In the genomic region with DNA sequence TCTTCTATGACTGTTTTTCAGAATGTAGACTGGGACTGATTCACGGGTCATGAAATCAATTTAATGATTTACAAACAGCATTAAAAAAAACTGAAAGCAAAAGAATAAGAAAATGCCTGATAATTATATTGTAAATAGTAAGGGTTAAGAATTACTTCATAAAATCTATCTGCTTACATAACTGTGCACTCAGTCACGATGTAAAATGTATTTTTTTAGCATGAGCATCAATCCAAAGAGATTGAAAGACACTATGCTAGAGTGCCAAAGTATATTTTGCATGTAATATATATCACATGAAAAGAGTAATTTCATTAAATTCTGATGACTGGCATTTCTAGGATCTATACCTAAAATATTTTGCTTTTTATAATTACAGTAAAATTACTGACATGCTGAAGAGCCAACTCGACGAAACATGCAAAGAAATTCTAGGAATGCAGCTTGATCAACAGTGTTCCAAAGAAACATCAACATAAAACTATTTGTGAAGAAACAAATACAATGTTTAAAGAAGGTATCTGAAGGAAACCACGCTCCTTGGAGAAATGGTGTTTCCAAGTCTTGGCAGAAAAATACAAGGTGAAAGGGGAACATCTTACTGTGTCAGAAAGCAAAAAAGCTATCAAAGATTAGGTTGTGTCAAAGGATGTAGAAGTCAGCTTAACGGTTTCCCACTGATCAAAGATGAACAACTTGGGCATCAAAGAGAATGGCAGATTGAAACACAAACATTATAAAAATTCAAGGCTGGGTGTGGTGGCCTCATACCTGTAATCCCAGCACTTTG, we compare ENCODE assay signal across 12 cellular contexts. TPM values are rescaled to one million over a fixed set of nuclear protein-coding genes. Genes with fewer than 3 reads are reported as not detected.
DNase-seq lines count a peak whose midpoint lies in the region; ATAC-seq and TF ChIP-seq lines count a peak whose summit lies in the region.
"Had no signal": no experiment of that assay in that cellular context is flagged by ENCODE, and none has a peak within 500 bp of the region (broad histone marks: within the 10 kb centered on the region; RNA-seq: fewer than 3 reads in every experiment).

No MANE protein-coding gene starts in this region.

- no peaks in the 10 kb centered on the region for H3K27me3 Mint-ChIP-seq in activated T-cell treated with anti-CD3 and anti-CD28 coated beads, Interleukin-2, amount 50 U/mL, for 24 hours
- no peaks in the 10 kb centered on the region for H3K27me3 Mint-ChIP-seq in effector memory CD8-positive, alpha-beta T cell

- peaks cover 33% of the 10 kb centered on the region for H3K4me1 ChIP-seq in Panc1 (ENCODE audit: control insufficient read depth, insufficient read depth, low read length)

- intact Hi-C loops in Panc1 (cut with micrococcal nuclease; ENCODE audit: unreplicated experiment), result no loop called here

- H3K9me3 Mint-ChIP-seq in activated T-cell treated with anti-CD3 and anti-CD28 coated beads, Interleukin-2, amount 50 U/mL, for 24 hours, result no peaks in the 10 kb centered on the region
- no peaks in the 10 kb centered on the region for H3K9me3 Mint-ChIP-seq in effector memory CD8-positive, alpha-beta T cell

- BruUV-seq in Panc1 (replicated peaks; lab: Mats Ljungman, UMichigan), result no TSS peak

- no peaks in the 10 kb centered on the region for H3K27me3 ChIP-seq in Panc1 (ENCODE audit: control insufficient read depth, insufficient read depth, low read length)

- CTCF ChIA-PET in Panc1 (lab: Charles Lee), result no interaction called here

- peak overlapping the region; percentile 67 for H3K27ac Mint-ChIP-seq in activated T-cell treated with anti-CD3 and anti-CD28 coated beads, Interleukin-2, amount 50 U/mL, for 24 hours
- peak overlapping the region in 1 of 2 donors; percentile 65 for H3K27ac Mint-ChIP-seq in effector memory CD8-positive, alpha-beta T cell

- peak overlapping the region; percentile 41 for H3K4me3 Mint-ChIP-seq in activated T-cell treated with anti-CD3 and anti-CD28 coated beads, Interleukin-2, amount 50 U/mL, for 24 hours
- peak overlapping the region; percentile 56 to 72 for H3K4me3 Mint-ChIP-seq in effector memory CD8-positive, alpha-beta T cell

- H3K9me3 ChIP-seq in Panc1 (ENCODE audit: control insufficient read depth, insufficient read depth, low read depth, low read length), result no peaks in the 10 kb centered on the region

- H3K27ac ChIP-seq in Panc1 (ENCODE audit: low read length), result peak overlapping the region; percentile 74

- TF ChIP-seq CTCF in Panc1 (IDR thresholded peaks at IDR 0.05), result no peak

- peaks cover 2% of the 10 kb centered on the region for H3K36me3 Mint-ChIP-seq in activated T-cell treated with anti-CD3 and anti-CD28 coated beads, Interleukin-2, amount 50 U/mL, for 24 hours (ENCODE audit: low read depth)
- H3K36me3 Mint-ChIP-seq in effector memory CD8-positive, alpha-beta T cell (ENCODE audit: insufficient read depth), result peaks cover 3% of the 10 kb centered on the region

- peaks cover 6% of the 10 kb centered on the region; the same call in 1 of the 2 replicates for H3K36me3 ChIP-seq in Panc1 (ENCODE audit: control insufficient read depth, insufficient read depth, low read length)

- in situ Hi-C loops in Panc1 (cut with HindIII; ENCODE audit: low pct_unique_long_range_greater_than_20kb, low sequenced_read_pairs), result no loop called here

- H3K4me3 ChIP-seq in Panc1 (ENCODE audit: low read depth in 2 of 2, low read length in 2 of 2), result no peak overlapping the region

- POLR2A ChIA-PET in Panc1 (lab: Charles Lee), result no interaction called here

- no peak for DNase-seq in activated T-cell treated with anti-CD3 and anti-CD28 coated beads, Interleukin-2, amount 50 U/mL, for 24 hours
- no peak for DNase-seq in activated T-cell treated with anti-CD3 and anti-CD28 coated beads, Interleukin-2, amount 50 U/mL, for 48 hours
- DNase-seq in Panc1 (ENCODE audit: low read depth, low spot score) (no peak), renal cortical epithelial cell (ENCODE audit: low read depth) (peak; percentile 59), DMS153 (lab: John Stamatoyannopoulos, UW) (no peak), UCSD-AML1 (lab: John Stamatoyannopoulos, UW; ENCODE audit: unreplicated experiment) (no peak)
- DNase-seq in effector memory CD8-positive, alpha-beta T cell, result no peak
- DNase-seq: NCI-H1436; NCI-H748 treated with DMSO at 0.1 percent for 48 hours; stimulated activated CD4-positive, alpha-beta T cell treated with anti-CD3 and anti-CD28 coated beads, Interleukin-15, amount 100 ng/mL, for 24 hours had no signal

- H3K4me1 Mint-ChIP-seq in activated T-cell treated with anti-CD3 and anti-CD28 coated beads, Interleukin-2, amount 50 U/mL, for 24 hours (ENCODE audit: low read depth), result peaks cover 47% of the 10 kb centered on the region
- H3K4me1 Mint-ChIP-seq in effector memory CD8-positive, alpha-beta T cell (ENCODE audit: low read depth in 2 of 2), result peaks cover 0 to under 1% of the 10 kb centered on the region in 2 donors

- ATAC-seq in Panc1 (peak; percentile 64), HG03432 (IDR thresholded peaks at IDR 0.05; ENCODE audit: unreplicated experiment) (no peak)
- ATAC-seq in effector memory CD8-positive, alpha-beta T cell (replicated peaks), result no peak
- ATAC-seq: Right ventricle myocardium inferior had no signal

RNA-seq across cellular contexts. Expression of a gene that starts 35.0 kb away (rescaled TPM):
- total RNA-seq in Panc1 (2021; ENCODE audit: unreplicated experiment), result 21.3 TPM
- polyA plus RNA-seq in Panc1 (2012; ENCODE audit: insufficient read length), result 4.0 TPM
- total RNA-seq in renal cortical epithelial cell, result 3.4 and 4.7 TPM in 2 replicates
- total RNA-seq: Right ventricle myocardium inferior had no signal
